ENCODE assay signal across 8 cellular contexts in the genomic region with DNA sequence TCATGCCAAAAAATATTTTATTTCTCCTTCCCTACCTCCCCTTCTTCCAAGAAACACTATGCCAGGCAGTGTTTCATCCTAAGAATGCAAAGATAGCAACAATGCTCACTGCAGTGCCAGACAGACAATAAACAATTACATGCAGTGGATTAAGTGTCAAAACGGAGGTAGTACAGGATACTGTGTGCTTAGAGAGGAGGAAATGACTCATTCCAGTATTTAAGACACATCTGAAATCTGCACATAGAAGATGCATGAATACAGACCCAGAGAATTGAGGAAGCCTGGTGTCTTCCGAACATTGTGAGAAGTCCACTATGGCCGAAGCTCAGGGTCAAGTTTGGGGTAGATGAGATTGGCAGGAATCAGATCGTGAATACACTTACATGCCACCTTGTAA.
DNase-seq lines count a peak whose midpoint lies in the region; ATAC-seq, FAIRE-seq and TF ChIP-seq lines count a peak whose summit lies in the region.

No MANE protein-coding gene starts in this region.

- peak; percentile 61 for ATAC-seq in GM21529 (IDR thresholded peaks at IDR 0.05; ENCODE audit: unreplicated experiment)

- DNase-seq in GM12891 (ENCODE audit: insufficient read length, low spot score) (no peak), HT-29 (ENCODE audit: low spot score) (peak; percentile 63), GM10248 (ENCODE audit: extremely low spot score) (no peak), substantia nigra (lab: John Stamatoyannopoulos, UW) (no peak)
- DNase-seq in activated effector memory CD4-positive, alpha-beta T cell treated with anti-CD3 and anti-CD28 coated beads, Interleukin-2, amount 50 U/mL, for 16 hours: no peak

- H3K27ac ChIP-seq in muscle layer of colon (ENCODE audit: low read depth, low read length) (peak overlapping the region; percentile 9), substantia nigra (ENCODE audit: low read depth, low read length, poor library complexity, severe bottlenecking) (no peak overlapping the region)

- H3K9me3 Mint-ChIP-seq in activated naive CD8-positive, alpha-beta T cell (ENCODE audit: low read depth): no peaks in the 10 kb centered on the region

- peaks cover 2% of the 10 kb centered on the region for H3K27me3 Mint-ChIP-seq in activated naive CD8-positive, alpha-beta T cell

- peak overlapping the region; percentile 61 for H3K4me3 Mint-ChIP-seq in activated naive CD8-positive, alpha-beta T cell

- peak; percentile 93 for FAIRE-seq in GM12891 (lab: Jason Lieb, UNC)

- H3K36me3 ChIP-seq in muscle layer of colon (ENCODE audit: insufficient read depth, low read length): no peaks in the 10 kb centered on the region

- H3K4me1 ChIP-seq in muscle layer of colon (ENCODE audit: insufficient read depth, low read length): peaks cover 5% of the 10 kb centered on the region

- POLR2A ChIA-PET in GM10248 (lab: Yijun Ruan, JAX): no interaction called here

- H3K4me1 Mint-ChIP-seq in activated naive CD8-positive, alpha-beta T cell (ENCODE audit: low read depth): peaks cover 46% of the 10 kb centered on the region

- no peak for TF ChIP-seq CTCF in GM10248 (IDR thresholded peaks at IDR 0.05; ENCODE audit: control extremely low read depth, extremely low read depth, low read depth, missing control alignments)

- H3K9ac ChIP-seq in muscle layer of colon (ENCODE audit: low read length): no peak overlapping the region

- H3K9me3 ChIP-seq in muscle layer of colon (ENCODE audit: low read length): no peaks in the 10 kb centered on the region

- H3K4me3 ChIP-seq in muscle layer of colon (ENCODE audit: low read depth in 1 of 2, low read length in 2 of 2): no peak overlapping the region

- CTCF ChIA-PET in GM10248 (lab: Yijun Ruan, JAX): interaction anchor here (1.3 kb wide), 1 partner anchor 8 kb away, joined by 3 read pairs; no protein-coding TSS in a partner anchor

- no peak for TF ChIP-seq POLR2A in GM12891 (IDR thresholded peaks at IDR 0.05; ENCODE audit: low read depth, low read length)

- peaks cover 8% of the 10 kb centered on the region for H3K36me3 Mint-ChIP-seq in activated naive CD8-positive, alpha-beta T cell

- peak overlapping the region; percentile 58 for H3K27ac Mint-ChIP-seq in activated naive CD8-positive, alpha-beta T cell

- H3K27me3 ChIP-seq in muscle layer of colon (ENCODE audit: control insufficient read depth in 1 of 2, insufficient read depth in 2 of 2, low read length in 2 of 2): no peaks in the 10 kb centered on the region

TF ChIP-seq in GM12891, 5 proteins besides CTCF, POLR2A, EP300 and RAD21:
- no peak for TF ChIP-seq PAX5 (IDR thresholded peaks at IDR 0.05; ENCODE audit: insufficient read depth, low read length, severe bottlenecking)
- no peak for TF ChIP-seq POLR2AphosphoS5 (IDR thresholded peaks at IDR 0.05; ENCODE audit: low read depth, low read length)
- TF ChIP-seq TAF1 (IDR thresholded peaks at IDR 0.05; ENCODE audit: low read depth, low read length): no peak
- peak; percentile 38; the same call in 1 of the 2 replicates for TF ChIP-seq POU2F2 (IDR thresholded peaks at IDR 0.05; ENCODE audit: low read depth, low read length)
- peak; percentile 77 for TF ChIP-seq SPI1 (IDR thresholded peaks at IDR 0.05; ENCODE audit: low read depth, low read length)
